ENCODE assay signal across 9 cellular contexts in the genomic region with DNA sequence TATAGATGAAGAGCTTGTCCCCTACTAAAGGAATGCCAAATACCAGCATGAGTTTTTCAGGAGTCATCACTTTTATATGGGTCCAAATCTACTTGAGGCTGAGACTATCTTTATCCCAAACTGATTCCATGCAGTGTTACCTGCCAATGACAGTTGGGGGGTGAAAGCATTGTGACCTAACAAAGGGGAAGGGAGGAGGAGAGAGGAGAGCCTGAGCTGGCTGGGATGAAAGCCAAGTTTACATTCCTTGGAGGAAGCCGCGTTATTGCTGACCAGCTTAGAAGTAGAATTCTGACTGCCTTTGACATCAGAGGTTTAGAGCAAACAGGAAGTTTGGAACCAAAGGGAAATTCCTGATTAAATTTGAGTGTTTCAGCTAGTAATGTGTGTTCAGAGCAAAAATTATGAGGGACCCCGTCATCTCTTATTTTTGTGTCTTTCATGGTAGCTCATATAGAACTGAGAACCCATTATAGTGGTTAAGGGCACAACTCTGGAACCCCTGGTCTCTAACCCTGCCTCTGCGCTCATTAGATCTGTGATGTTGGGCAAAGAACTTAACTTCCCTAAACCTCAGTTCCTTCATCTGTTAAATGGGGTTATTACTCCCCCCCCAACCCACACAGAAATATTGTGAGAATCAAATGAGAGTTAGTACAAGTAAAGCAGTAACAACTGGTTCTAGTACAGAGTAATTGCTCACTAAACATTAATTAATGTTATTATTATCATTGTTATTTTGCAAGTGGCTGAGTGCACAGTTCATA.
DNase-seq lines count a peak whose midpoint lies in the region; FAIRE-seq and TF ChIP-seq lines count a peak whose summit lies in the region.
"Had no signal": no experiment of that assay in that cellular context is flagged by ENCODE, and none has a peak within 500 bp of the region (broad histone marks: within the 10 kb centered on the region; RNA-seq: fewer than 3 reads in every experiment).

No MANE protein-coding gene starts in this region.

- peak overlapping the region; percentile 80 for H3K27ac Mint-ChIP-seq in mesothelial cell of epicardium

- H3K4me1 Mint-ChIP-seq in mesothelial cell of epicardium, result peaks cover 8% of the 10 kb centered on the region
- H3K4me1 Mint-ChIP-seq: neural crest cell had no signal

- DNase-seq in AG08395 (ENCODE audit: low spot score), result peak; percentile 92
- peak; percentile 45 for DNase-seq in NCI-H2196 (lab: John Stamatoyannopoulos, UW; ENCODE audit: unreplicated experiment)
- DNase-seq in dorsolateral prefrontal cortex, result no peak
- DNase-seq in mesothelial cell of epicardium (ENCODE audit: low spot score in 2 of 2, unreplicated experiment in 2 of 2), result peak; percentile 31 to 53
- DNase-seq in D721Med (ENCODE audit: insufficient read length, low spot score), result no peak
- DNase-seq in SK-N-DZ (ENCODE audit: low spot score), result no peak
- no peak for DNase-seq in H7
- no peak for DNase-seq in hippocampal formation (lab: John Stamatoyannopoulos, UW)

- H3K27me3 ChIP-seq in dorsolateral prefrontal cortex (no peaks in the 10 kb centered on the region), H7 (ENCODE audit: control insufficient read depth, insufficient read depth, low read length) (no peaks in the 10 kb centered on the region)

- intact Hi-C loops in dorsolateral prefrontal cortex (cut with DNase I), result loop anchor here in 1 of 2 donors (2.0 kb wide), 1 partner anchor 15 kb away; no protein-coding TSS in a partner anchor

- no peak for TF ChIP-seq CTCF in dorsolateral prefrontal cortex (IDR thresholded peaks at IDR 0.05 in 54 of 56, conservative IDR thresholded peaks at IDR 0.05 in 2 of 56; ENCODE audit: low read depth in 1 of 56, partially characterized antibody in 56 of 56)
- no peak for TF ChIP-seq CTCF in mesothelial cell of epicardium (IDR thresholded peaks at IDR 0.05; ENCODE audit: unreplicated experiment)
- no peak for TF ChIP-seq CTCF in D721Med (IDR thresholded peaks at IDR 0.05; ENCODE audit: insufficient read depth, missing control alignments)

- no peaks in the 10 kb centered on the region for H3K36me3 ChIP-seq in H7 (replicated peaks; ENCODE audit: control insufficient read depth, insufficient read depth, low read length)

- peaks cover 30% of the 10 kb centered on the region for H3K9me3 Mint-ChIP-seq in mesothelial cell of epicardium

- H3K36me3 Mint-ChIP-seq in mesothelial cell of epicardium, result peaks cover 29% of the 10 kb centered on the region

- H3K27me3 Mint-ChIP-seq in mesothelial cell of epicardium (ENCODE audit: low read depth), result no peaks in the 10 kb centered on the region

- no peak overlapping the region for H3K4me3 Mint-ChIP-seq in mesothelial cell of epicardium
- H3K4me3 Mint-ChIP-seq: neural crest cell had no signal

- H3K4me3 ChIP-seq in dorsolateral prefrontal cortex (no peak overlapping the region), H7 (ENCODE audit: insufficient read depth, low read depth, low read length) (no peak overlapping the region)

- FAIRE-seq in D721Med (lab: Jason Lieb, UNC), result no peak

- peak overlapping the region in 38 of 59 donors; percentile 5 to 81 (median 50) for H3K27ac ChIP-seq in dorsolateral prefrontal cortex

Comparison
In these comparisons a context has a peak if more than half of its experiments do, and no peak if none do; other contexts are left out.
1. DNase-seq: peak in AG08395 (single experiment), NCI-H2196 (single experiment) and mesothelial cell of epicardium (2 of 2); none in dorsolateral prefrontal cortex (0 of 10), D721Med (single experiment), SK-N-DZ (single experiment), H7 (single experiment) and hippocampal formation (0 of 2).